1 cellular context compared by ENCODE assay signal in the genomic region with DNA sequence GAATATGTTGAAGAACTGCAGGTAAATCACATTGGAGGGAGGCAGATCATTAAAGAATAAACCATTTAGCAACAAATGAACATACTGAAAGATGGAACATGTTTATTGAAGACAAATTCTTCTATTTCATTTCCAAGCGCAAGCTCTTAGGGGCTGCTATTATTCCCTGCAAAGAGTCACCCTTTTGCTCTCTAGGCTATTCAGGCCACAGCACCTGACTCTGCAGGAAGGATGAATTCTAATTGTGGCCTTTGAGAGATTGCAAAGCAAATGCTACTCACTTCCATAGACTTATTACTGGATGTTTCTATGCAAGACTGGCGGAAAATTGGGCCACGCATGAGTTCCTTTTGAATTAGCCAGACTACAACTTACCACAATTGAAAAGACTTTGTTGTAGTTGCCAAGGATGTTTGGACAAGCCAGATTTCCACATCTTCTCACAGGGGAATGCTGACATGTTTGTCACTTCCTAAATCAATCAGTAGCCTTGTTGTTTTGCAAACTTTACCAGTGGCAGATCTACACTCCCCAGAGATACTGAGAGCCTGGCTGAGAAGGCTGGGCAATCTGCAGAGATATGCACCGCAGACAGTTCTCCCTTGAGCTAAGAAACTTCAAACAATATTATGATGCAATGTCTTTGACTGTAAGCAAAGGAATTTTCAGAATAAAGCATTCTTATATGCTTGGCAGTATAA.
TF ChIP-seq lines count a peak whose summit lies in the region.

No MANE protein-coding gene starts in this region.

TF ChIP-seq in A549, 52 proteins besides CTCF, POLR2A, EP300 and RAD21 (continued from another document):
- TF ChIP-seq CEBPB (IDR thresholded peaks at IDR 0.05) (no peak), BHLHE40 (IDR thresholded peaks at IDR 0.05; ENCODE audit: low read depth, low read length) (no peak)
